ENCODE assay signal across 8 cellular contexts in the genomic region with DNA sequence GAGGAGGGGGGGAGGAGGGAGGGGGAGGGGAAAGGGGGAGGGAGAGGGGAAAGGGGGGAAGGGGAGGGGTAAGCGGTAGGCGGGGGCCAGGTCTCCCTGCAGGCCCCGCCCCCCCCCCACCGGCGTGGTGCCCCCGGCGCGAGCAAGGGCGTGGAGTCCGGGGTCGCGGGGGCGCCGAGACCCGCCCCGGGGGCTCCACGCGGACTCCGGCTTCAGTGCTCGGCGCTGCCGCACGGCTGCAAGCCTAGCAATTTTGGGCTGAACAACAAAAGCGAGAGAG. TPM values are rescaled to one million over a fixed set of nuclear protein-coding genes. Genes with fewer than 3 reads are reported as not detected.
DNase-seq lines count a peak whose midpoint lies in the region; ATAC-seq and TF ChIP-seq lines count a peak whose summit lies in the region.

No MANE protein-coding gene starts in this region.

- H4K5ac ChIP-seq in mesendoderm (ENCODE audit: low read length), result no peak overlapping the region

- DNase-seq in Right ventricle myocardium inferior (ENCODE audit: missing footprints), result no peak
- DNase-seq in cardiac septum (ENCODE audit: low spot score), result no peak
- DNase-seq in mammary epithelial cell, result no peak
- DNase-seq in mesendoderm, result no peak
- DNase-seq in ecto neural progenitor cell (ENCODE audit: low spot score), result no peak
- DNase-seq in T-helper 9 cell, result no peak

- no peaks in the 10 kb centered on the region for H3K27me3 ChIP-seq in mammary epithelial cell (ENCODE audit: insufficient read depth, low read length)
- no peaks in the 10 kb centered on the region for H3K27me3 ChIP-seq in mesendoderm (ENCODE audit: insufficient read depth, low read length, poor library complexity)

- H3K36me3 ChIP-seq in mammary epithelial cell (ENCODE audit: insufficient read depth, low read length), result no peaks in the 10 kb centered on the region
- H3K36me3 ChIP-seq in mesendoderm (ENCODE audit: control insufficient read depth, insufficient read depth, low read length), result no peaks in the 10 kb centered on the region
- no peaks in the 10 kb centered on the region for H3K36me3 ChIP-seq in urinary bladder (ENCODE audit: insufficient read depth)

- no peaks in the 10 kb centered on the region for H3K79me1 ChIP-seq in mesendoderm (ENCODE audit: low read length)

- CTCF ChIA-PET in mammary epithelial cell (lab: Charles Lee; ENCODE audit: low non-redundant PET), result no interaction called here

- H3K4me2 ChIP-seq in mammary epithelial cell (ENCODE audit: insufficient read depth, low read depth, low read length) (peak overlapping the region; percentile 100), mesendoderm (ENCODE audit: low read length) (peak overlapping the region; percentile 54)

- peak overlapping the region; percentile 89 for H3K56ac ChIP-seq in mesendoderm (ENCODE audit: low read length)

- H3K4me1 ChIP-seq in mammary epithelial cell (ENCODE audit: insufficient read depth, low read length) (peaks cover 22% of the 10 kb centered on the region), mesendoderm (ENCODE audit: control insufficient read depth, low read depth, low read length) (peaks cover 5% of the 10 kb centered on the region), urinary bladder (ENCODE audit: insufficient read depth) (no peaks in the 10 kb centered on the region)

- H3K4me3 ChIP-seq in mammary epithelial cell (replicated peaks in 1 of 3; ENCODE audit: insufficient read depth in 1 of 3, low read depth in 2 of 3, low read length in 3 of 3) (peak overlapping the region; percentile 52 to 62 (median 55)), mesendoderm (ENCODE audit: low read length) (peak overlapping the region; percentile 60), urinary bladder (ENCODE audit: low read depth, low read length) (peak overlapping the region; percentile 56)

- no peak overlapping the region for H2BK15ac ChIP-seq in mesendoderm (replicated peaks; ENCODE audit: low read depth)

- peak overlapping the region; percentile 76 for H3K4ac ChIP-seq in mesendoderm (ENCODE audit: low read depth, low read length)

- intact Hi-C loops in Right ventricle myocardium inferior (cut with DNase I), result loop anchor here (1.0 to 5.0 kb wide), 5 partner anchors 228 to 479 kb away; no protein-coding TSS in a partner anchor
- intact Hi-C loops in cardiac septum (cut with DNase I), result loop anchor here (1.0 to 5.0 kb wide), 2 partner anchors 288 to 471 kb away; no protein-coding TSS in a partner anchor
- intact Hi-C loops in mammary epithelial cell (cut with micrococcal nuclease), result loop anchor here (1.0 to 5.0 kb wide), 5 partner anchors 128 to 618 kb away; no protein-coding TSS in a partner anchor

- H3K27ac ChIP-seq in mammary epithelial cell (ENCODE audit: insufficient read depth, low read depth, low read length) (no peak overlapping the region), mesendoderm (ENCODE audit: low read depth, low read length) (peak overlapping the region; percentile 49), urinary bladder (ENCODE audit: low read depth) (peak overlapping the region; percentile 79)

- ATAC-seq in Right ventricle myocardium inferior, result peak; percentile 0
- no peak for ATAC-seq in GM21619 (IDR thresholded peaks at IDR 0.05; ENCODE audit: unreplicated experiment)

- H3K18ac ChIP-seq in mesendoderm (ENCODE audit: low read length), result peak overlapping the region; percentile 85

- no CpG with 5 or more reads among the region's 24 CpGs for WGBS in mammary epithelial cell (ENCODE audit: low coverage, missing lambda C conversion rate)
- no CpG with 5 or more reads among the region's 24 CpGs for WGBS in mesendoderm (ENCODE audit: extremely low coverage, insufficient coverage, low lambda C conversion rate)
- 1% methylated on average over 24 of the region's 24 CpGs for WGBS in urinary bladder

- peak overlapping the region; percentile 82 for H2AFZ ChIP-seq in mammary epithelial cell (ENCODE audit: low read depth, low read length)

- in situ Hi-C loops in mammary epithelial cell (cut with MboI; ENCODE audit: low sequenced_read_pairs in 2 of 2), result loop anchor here in 1 of 2 donors (5.0 to 25.0 kb wide), 3 partner anchors 273 to 478 kb away; a partner anchor contains a TSS

- no peak overlapping the region for H3K23ac ChIP-seq in mesendoderm (ENCODE audit: low read length)

- no TSS peak for BruUV-seq in mammary epithelial cell (replicated peaks; lab: Mats Ljungman, UMichigan)

- no peaks in the 10 kb centered on the region for H3K9me3 ChIP-seq in mammary epithelial cell (replicated peaks; ENCODE audit: insufficient read depth, low read length)

- peak overlapping the region; percentile 19 for H2BK120ac ChIP-seq in mesendoderm (ENCODE audit: low read depth, low read length)

- H2AK5ac ChIP-seq in mesendoderm (ENCODE audit: low read length), result no peak overlapping the region

- peak overlapping the region; percentile 56 for H3K9ac ChIP-seq in mammary epithelial cell (ENCODE audit: insufficient read depth, low read length)
- peak overlapping the region; percentile 85 for H3K9ac ChIP-seq in mesendoderm (ENCODE audit: low read length)

- TF ChIP-seq CTCF in mammary epithelial cell (conservative IDR thresholded peaks at IDR 0.05 in 1 of 2, IDR thresholded peaks at IDR 0.05 in 1 of 2; ENCODE audit: extremely low read depth in 1 of 2, insufficient read depth in 1 of 2, low read depth in 1 of 2, low read length in 2 of 2), result no peak

- H4K8ac ChIP-seq in mesendoderm (ENCODE audit: low read depth, low read length), result peak overlapping the region; percentile 67

- dilution Hi-C loops in mammary epithelial cell (cut with HindIII; ENCODE audit: low sequenced_read_pairs), result loop anchor here (25.0 kb wide), 1 partner anchor 273 kb away; no protein-coding TSS in a partner anchor

- H3K79me2 ChIP-seq in mammary epithelial cell (ENCODE audit: insufficient read depth, low read length) (no peaks in the 10 kb centered on the region), mesendoderm (ENCODE audit: control insufficient read depth, insufficient read depth, low read length) (no peaks in the 10 kb centered on the region)

- no peaks in the 10 kb centered on the region for H4K20me1 ChIP-seq in mammary epithelial cell (ENCODE audit: insufficient read depth, low read length)

- H2BK5ac ChIP-seq in mesendoderm (ENCODE audit: low read length), result no peak overlapping the region

RNA-seq across cellular contexts. Expression of a gene that starts 10.8 kb away (rescaled TPM):
- total RNA-seq in Right ventricle myocardium inferior, result not detected
- total RNA-seq in cardiac septum, result 0.22 TPM
- total RNA-seq in mammary epithelial cell, result not detected
- not detected for polyA plus RNA-seq in mammary epithelial cell
- polyA minus RNA-seq in mammary epithelial cell, result not detected
- polyA plus RNA-seq in mesendoderm (2013, experiment 1 of 2), result not detected
- not detected for polyA plus RNA-seq in mesendoderm (2013, experiment 2 of 2)
- not detected for total RNA-seq in urinary bladder
- 0.28 TPM for polyA plus RNA-seq in urinary bladder

RNA-seq across cellular contexts. Expression of a gene that starts 15.8 kb away (rescaled TPM):
- 72.1 TPM for total RNA-seq in Right ventricle myocardium inferior
- 49.5 TPM for total RNA-seq in cardiac septum
- total RNA-seq in mammary epithelial cell, result 10 to 100 TPM; 15.0 to 44.6 TPM
- 59.9 TPM for polyA plus RNA-seq in mammary epithelial cell
- polyA minus RNA-seq in mammary epithelial cell, result 49.3 TPM
- 42.0 TPM for polyA plus RNA-seq in mesendoderm (2013, experiment 1 of 2)
- 43.1 TPM for polyA plus RNA-seq in mesendoderm (2013, experiment 2 of 2)
- 12.8 TPM for total RNA-seq in urinary bladder
- 46.7 TPM for polyA plus RNA-seq in urinary bladder

RNA-seq across cellular contexts. Expression of a gene that starts 31.8 kb away (rescaled TPM):
- 9.3 TPM for total RNA-seq in Right ventricle myocardium inferior
- total RNA-seq in cardiac septum, result 10.2 TPM
- total RNA-seq in mammary epithelial cell, result 10 to 100 TPM; 21.4 to 28.2 TPM
- 25.2 TPM for polyA plus RNA-seq in mammary epithelial cell
- 8.7 TPM for polyA minus RNA-seq in mammary epithelial cell
- 11.8 TPM for polyA plus RNA-seq in mesendoderm (2013, experiment 1 of 2)
- 11.2 TPM for polyA plus RNA-seq in mesendoderm (2013, experiment 2 of 2)
- total RNA-seq in urinary bladder, result 5.8 TPM
- polyA plus RNA-seq in urinary bladder, result 16.5 TPM

RNA-seq across cellular contexts. Expression of a gene that starts 55.3 kb away (rescaled TPM):
- total RNA-seq in Right ventricle myocardium inferior (0.54 TPM), cardiac septum (4.4 TPM), mammary epithelial cell (under 1 TPM in 1 of 2 donors, not detected in 1; 0.33 TPM), urinary bladder (8.6 TPM)
- polyA plus RNA-seq in mammary epithelial cell (not detected), urinary bladder (15.8 TPM)
- not detected for polyA minus RNA-seq in mammary epithelial cell
- polyA plus RNA-seq in mesendoderm (2013, experiment 1 of 2), result 5.4 TPM
- 5.1 TPM for polyA plus RNA-seq in mesendoderm (2013, experiment 2 of 2)
